Comparison of ENCODE assay signal across 7 cellular contexts in the genomic region with DNA sequence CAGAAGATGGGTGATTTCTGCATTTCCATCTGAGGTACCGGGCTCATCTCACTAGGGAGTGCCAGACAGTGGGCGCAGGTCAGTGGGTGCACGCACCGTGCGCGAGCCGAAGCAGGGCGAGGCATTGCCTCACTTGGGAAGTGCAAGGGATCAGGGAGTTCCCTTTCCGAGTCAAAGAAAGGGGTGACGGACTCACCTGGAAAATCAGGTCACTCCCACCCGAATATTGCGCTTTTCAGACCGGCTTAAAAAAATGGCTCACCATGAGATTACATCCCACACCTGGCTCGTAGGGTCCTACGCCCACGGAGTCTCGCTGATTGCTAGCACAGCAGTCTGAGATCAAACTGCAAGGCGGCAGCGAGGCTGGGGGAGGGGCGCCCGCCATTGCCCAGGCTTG.
DNase-seq lines count a peak whose midpoint lies in the region; ATAC-seq and TF ChIP-seq lines count a peak whose summit lies in the region.
"Not testable (repeated sequence)": the region's sequence is repeated elsewhere in the genome, so short reads cannot be mapped to it uniquely, and the experiment has no call there.

No MANE protein-coding gene starts in this region.

- H4K20me1 ChIP-seq in neural progenitor cell (ENCODE audit: low read depth) = not testable (repeated sequence)

- H3K4me3 Mint-ChIP-seq in IgD-negative memory B cell = peak overlapping the region in 3 of 4 donors; percentile 30 to 84 (median 76)
- peak overlapping the region; percentile 22 for H3K4me3 Mint-ChIP-seq in activated CD4-positive, alpha-beta T cell treated with anti-CD3 and anti-CD28 coated beads, Interleukin-2, amount 10 ng/mL, durations not matched to agents 7 days and 5 days
- H3K4me3 Mint-ChIP-seq in neural progenitor cell = peak overlapping the region; percentile 73

- not testable (repeated sequence) for H3K36me3 Mint-ChIP-seq in IgD-negative memory B cell; activated CD4-positive, alpha-beta T cell treated with anti-CD3 and anti-CD28 coated beads, Interleukin-2, amount 10 ng/mL, durations not matched to agents 7 days and 5 days (ENCODE audit: low read depth); neural progenitor cell

- POLR2A ChIA-PET in activated CD4-positive, alpha-beta T cell treated with anti-CD3 and anti-CD28 coated beads, Interleukin-2, amount 10 ng/mL, durations not matched to agents 7 days and 5 days (lab: Charles Lee) = not testable (repeated sequence)

- ATAC-seq in left colon = peak; percentile 48

- intact Hi-C loops in left colon (cut with DNase I, micrococcal nuclease) = not testable (repeated sequence)

- not testable (repeated sequence) for DNase-seq in GM06990 (ENCODE audit: extremely low read depth, insufficient read length); NT2/D1 (ENCODE audit: low read depth, low spot score); activated CD4-positive, alpha-beta T cell treated with anti-CD3 and anti-CD28 coated beads, Interleukin-2, amount 10 ng/mL, durations not matched to agents 7 days and 5 days; epithelial cell of esophagus (ENCODE audit: low read depth); neural progenitor cell (ENCODE audit: low spot score)
- DNase-seq in left colon = peak in 1 of 2 donors; percentile 16

- not testable (repeated sequence) for H3K27me3 ChIP-seq in GM06990 (replicated peaks; ENCODE audit: control insufficient read depth, insufficient read depth, low read length); NT2/D1 (ENCODE audit: insufficient read depth, insufficient read length); neural progenitor cell

- not testable (repeated sequence) for H3K4me1 ChIP-seq in NT2/D1 (ENCODE audit: insufficient read depth, insufficient read length); neural progenitor cell

- CTCF ChIA-PET in activated CD4-positive, alpha-beta T cell treated with anti-CD3 and anti-CD28 coated beads, Interleukin-2, amount 10 ng/mL, durations not matched to agents 7 days and 5 days (lab: Charles Lee) = not testable (repeated sequence)

- peak overlapping the region; percentile 68 for H3K4me2 ChIP-seq in neural progenitor cell

- not testable (repeated sequence) for H3K27ac ChIP-seq in neural progenitor cell

- H3K27ac Mint-ChIP-seq in IgD-negative memory B cell; activated CD4-positive, alpha-beta T cell treated with anti-CD3 and anti-CD28 coated beads, Interleukin-2, amount 10 ng/mL, durations not matched to agents 7 days and 5 days: not testable (repeated sequence)
- peak overlapping the region; percentile 29 for H3K27ac Mint-ChIP-seq in neural progenitor cell

- H3K9me3 Mint-ChIP-seq in IgD-negative memory B cell; activated CD4-positive, alpha-beta T cell treated with anti-CD3 and anti-CD28 coated beads, Interleukin-2, amount 10 ng/mL, durations not matched to agents 7 days and 5 days: not testable (repeated sequence)
- H3K9me3 Mint-ChIP-seq in neural progenitor cell = peaks cover 15% of the 10 kb centered on the region

- H3K79me2 ChIP-seq in neural progenitor cell (ENCODE audit: low read depth) = not testable (repeated sequence)

- TF ChIP-seq CTCF in GM06990 (IDR thresholded peaks at IDR 0.05; ENCODE audit: insufficient read depth, low read length, poor library complexity, severe bottlenecking); epithelial cell of esophagus (IDR thresholded peaks at IDR 0.05; ENCODE audit: insufficient read depth, low read depth, low read length, missing control alignments); neural progenitor cell (IDR thresholded peaks at IDR 0.05): not testable (repeated sequence)

- peak overlapping the region; percentile 73 for H2AFZ ChIP-seq in neural progenitor cell (replicated peaks)

- peak overlapping the region; percentile 42 for H3K9ac ChIP-seq in NT2/D1 (ENCODE audit: insufficient read length, low read depth)
- not testable (repeated sequence) for H3K9ac ChIP-seq in neural progenitor cell

- not testable (repeated sequence) for H3F3A ChIP-seq in neural progenitor cell (ENCODE audit: low read depth)

- H3K9me3 ChIP-seq in NT2/D1 (ENCODE audit: insufficient read depth, low read length) = peaks cover 19% of the 10 kb centered on the region; the same call in 1 of the 2 replicates
- H3K9me3 ChIP-seq in neural progenitor cell (ENCODE audit: low read depth) = not testable (repeated sequence)

- H3K4me1 Mint-ChIP-seq in IgD-negative memory B cell = peaks cover 0 to 11% (median 6%) of the 10 kb centered on the region in 3 donors
- not testable (repeated sequence) for H3K4me1 Mint-ChIP-seq in activated CD4-positive, alpha-beta T cell treated with anti-CD3 and anti-CD28 coated beads, Interleukin-2, amount 10 ng/mL, durations not matched to agents 7 days and 5 days
- H3K4me1 Mint-ChIP-seq in neural progenitor cell = peaks cover 11% of the 10 kb centered on the region

- not testable (repeated sequence) for H3K36me3 ChIP-seq in GM06990 (ENCODE audit: control insufficient read depth, insufficient read depth, low read length); NT2/D1 (ENCODE audit: insufficient read depth, insufficient read length, low read length); neural progenitor cell

- not testable (repeated sequence) for H3K27me3 Mint-ChIP-seq in IgD-negative memory B cell; activated CD4-positive, alpha-beta T cell treated with anti-CD3 and anti-CD28 coated beads, Interleukin-2, amount 10 ng/mL, durations not matched to agents 7 days and 5 days; neural progenitor cell (ENCODE audit: insufficient read depth, low read depth)

- H3K4me3 ChIP-seq in GM06990 (replicated peaks; ENCODE audit: low read depth, low read length) = peak overlapping the region; percentile 46
- peak overlapping the region; percentile 15 for H3K4me3 ChIP-seq in NT2/D1 (ENCODE audit: insufficient read length, low read depth)
- peak overlapping the region; percentile 34 for H3K4me3 ChIP-seq in epithelial cell of esophagus (ENCODE audit: low read length)
- peak overlapping the region; percentile 36 for H3K4me3 ChIP-seq in neural progenitor cell

Comparison
In these comparisons a context has a peak if more than half of its experiments do, and no peak if none do; other contexts are left out.
1. H3K4me3 Mint-ChIP-seq: peak in every context shown above with its lines; median percentile 76 in IgD-negative memory B cell; 73 in neural progenitor cell; 22 in activated CD4-positive, alpha-beta T cell treated with anti-CD3 and anti-CD28 coated beads, Interleukin-2, amount 10 ng/mL, durations not matched to agents 7 days and 5 days.